Comparison of ENCODE assay signal across 9 cellular contexts in genomic region chr16:57475711-57476339, GRCh38. TPM values are rescaled to one million over a fixed set of nuclear protein-coding genes. Genes with fewer than 3 reads are reported as not detected.
A peak's percentile ranks its signal among the peaks of the same experiment; 100 is the strongest.
DNase-seq lines count a peak whose midpoint lies in the region; ATAC-seq, FAIRE-seq and TF ChIP-seq lines count a peak whose summit lies in the region.
"Had no signal": no experiment of that assay in that cellular context is flagged by ENCODE, and none has a peak within 500 bp of the region (broad histone marks: within the 10 kb centered on the region; RNA-seq: fewer than 3 reads in every experiment).

No MANE protein-coding gene starts in this region.

- H3K36me3 ChIP-seq in WERI-Rb-1 (peaks cover 34% of the 10 kb centered on the region), bronchial epithelial cell (ENCODE audit: control insufficient read depth, insufficient read depth, low read length) (peaks cover 10% of the 10 kb centered on the region)

- H3K27me3 ChIP-seq in WERI-Rb-1 (ENCODE audit: insufficient read depth, low read depth, severe bottlenecking) (no peaks in the 10 kb centered on the region), bronchial epithelial cell (ENCODE audit: control insufficient read depth, insufficient read depth, low read length) (no peaks in the 10 kb centered on the region)

- peaks cover 19% of the 10 kb centered on the region for H3K4me1 Mint-ChIP-seq in stimulated activated naive CD8-positive, alpha-beta T cell treated with anti-CD3 and anti-CD28 coated beads, Interleukin-15, Interleukin-2, amounts not matched to agents 100 ng/mL and 50 ng/mL, for 24 hours (ENCODE audit: low read depth)

- no peak overlapping the region for H3K27ac ChIP-seq in WERI-Rb-1

- in situ Hi-C loops in G401 (cut with HindIII; ENCODE audit: low sequenced_read_pairs) (no loop called here), KBM-7 (cut with MboI; ENCODE audit: low pct_unique_long_range_greater_than_20kb, low sequenced_read_pairs) (no loop called here)

- peak overlapping the region; percentile 26 for H3K4me3 Mint-ChIP-seq in stimulated activated naive CD8-positive, alpha-beta T cell treated with anti-CD3 and anti-CD28 coated beads, Interleukin-15, Interleukin-2, amounts not matched to agents 100 ng/mL and 50 ng/mL, for 24 hours
- H3K4me3 Mint-ChIP-seq: dendritic cell treated with granulocyte-macrophage colony-stimulating factor and Interleukin-4, amounts not matched to agents 40 ng/mL and 50 ng/mL, for 4 days had no signal

- no peaks in the 10 kb centered on the region for H3K27me3 Mint-ChIP-seq in stimulated activated naive CD8-positive, alpha-beta T cell treated with anti-CD3 and anti-CD28 coated beads, Interleukin-15, Interleukin-2, amounts not matched to agents 100 ng/mL and 50 ng/mL, for 24 hours

- no peak overlapping the region for H3K27ac Mint-ChIP-seq in stimulated activated naive CD8-positive, alpha-beta T cell treated with anti-CD3 and anti-CD28 coated beads, Interleukin-15, Interleukin-2, amounts not matched to agents 100 ng/mL and 50 ng/mL, for 24 hours
- H3K27ac Mint-ChIP-seq: dendritic cell treated with granulocyte-macrophage colony-stimulating factor and Interleukin-4, amounts not matched to agents 40 ng/mL and 50 ng/mL, for 4 days had no signal

- H3K9me3 ChIP-seq in WERI-Rb-1 (ENCODE audit: severe bottlenecking), result no peaks in the 10 kb centered on the region

- no peak for FAIRE-seq in bronchial epithelial cell (lab: Jason Lieb, UNC)

- H3K9me3 Mint-ChIP-seq in stimulated activated naive CD8-positive, alpha-beta T cell treated with anti-CD3 and anti-CD28 coated beads, Interleukin-15, Interleukin-2, amounts not matched to agents 100 ng/mL and 50 ng/mL, for 24 hours, result no peaks in the 10 kb centered on the region
- H3K9me3 Mint-ChIP-seq: dendritic cell treated with granulocyte-macrophage colony-stimulating factor and Interleukin-4, amounts not matched to agents 40 ng/mL and 50 ng/mL, for 4 days had no signal

- H3K36me3 Mint-ChIP-seq in stimulated activated naive CD8-positive, alpha-beta T cell treated with anti-CD3 and anti-CD28 coated beads, Interleukin-15, Interleukin-2, amounts not matched to agents 100 ng/mL and 50 ng/mL, for 24 hours (ENCODE audit: low read depth), result peaks cover 7% of the 10 kb centered on the region

- DNase-seq in G401 (ENCODE audit: low spot score) (peak; percentile 46), KBM-7 (peak; percentile 95), WERI-Rb-1 (peak; percentile 72), bronchial epithelial cell (ENCODE audit: low read depth) (no peak), lung microvascular endothelial cell (ENCODE audit: low read depth in 2 of 2) (peak; percentile 72 to 75), cerebellar nuclear complex (lab: John Stamatoyannopoulos, UW) (no peak)

- ATAC-seq in GM21619 (IDR thresholded peaks at IDR 0.05; ENCODE audit: unreplicated experiment), result peak; percentile 98

- H3K4me3 ChIP-seq in WERI-Rb-1 (ENCODE audit: low read depth, low read length) (no peak overlapping the region), bronchial epithelial cell (ENCODE audit: low read depth, low read length) (no peak overlapping the region)

- TF ChIP-seq CTCF in WERI-Rb-1 (IDR thresholded peaks at IDR 0.05; ENCODE audit: low read depth, low read length) (peak; percentile 82), bronchial epithelial cell (IDR thresholded peaks at IDR 0.05; ENCODE audit: insufficient read depth, low read length, severe bottlenecking) (peak; percentile 46)

RNA-seq across cellular contexts. Expression of gene DOK4, which starts 10.5 kb away (rescaled TPM):
- total RNA-seq in G401 (2014; rRNA removed; shearing (Covaris generic)), result 33.7 and 45.5 TPM in 2 replicates
- total RNA-seq in bronchial epithelial cell, result 17.6 and 23.7 TPM in 2 replicates
- total RNA-seq in lung microvascular endothelial cell, result 13.9 and 15.0 TPM in 2 replicates

RNA-seq across cellular contexts. Expression of gene POLR2C, which starts 13.3 kb away (rescaled TPM):
- total RNA-seq in G401 (2014; rRNA removed; shearing (Covaris generic)), result 240 and 319 TPM in 2 replicates
- total RNA-seq in bronchial epithelial cell (78.7 and 82.1 TPM in 2 replicates), lung microvascular endothelial cell (95.9 and 96.0 TPM in 2 replicates)

RNA-seq across cellular contexts. Expression of gene COQ9, which starts 28.5 kb away (rescaled TPM):
- 46.3 and 60.4 TPM in 2 replicates for total RNA-seq in G401 (2014; rRNA removed; shearing (Covaris generic))
- total RNA-seq in bronchial epithelial cell (59.5 and 88.7 TPM in 2 replicates), lung microvascular endothelial cell (32.7 and 55.8 TPM in 2 replicates)

RNA-seq across cellular contexts. Expression of gene CIAPIN1, which starts 28.6 kb away (rescaled TPM):
- 152 and 156 TPM in 2 replicates for total RNA-seq in G401 (2014; rRNA removed; shearing (Covaris generic))
- total RNA-seq in bronchial epithelial cell (71.3 and 81.2 TPM in 2 replicates), lung microvascular endothelial cell (60.4 and 60.9 TPM in 2 replicates)

Comparison
In these comparisons a context has a peak if more than half of its experiments do, and no peak if none do; other contexts are left out.
1. DNase-seq: peak in G401 (single experiment), KBM-7 (single experiment), WERI-Rb-1 (single experiment) and lung microvascular endothelial cell (2 of 2); none in bronchial epithelial cell (single experiment) and cerebellar nuclear complex (0 of 2).